In genomic region chr2:134074619-134075018, GRCh38 we compare ENCODE assay signal across 16 cellular contexts.
DNase-seq lines count a peak whose midpoint lies in the region; ATAC-seq and TF ChIP-seq lines count a peak whose summit lies in the region.
"Had no signal": no experiment of that assay in that cellular context is flagged by ENCODE, and none has a peak within 500 bp of the region (broad histone marks: within the 10 kb centered on the region; RNA-seq: fewer than 3 reads in every experiment).

No MANE protein-coding gene starts in this region.

- H3K27ac Mint-ChIP-seq in glutamatergic neuron (ENCODE audit: unreplicated experiment) (no peak overlapping the region), WTC11 (no peak overlapping the region)
- H3K27ac Mint-ChIP-seq: CD14-positive monocyte; CD8-positive, alpha-beta T cell; GM23338 had no signal

- H3K9me3 Mint-ChIP-seq in glutamatergic neuron (ENCODE audit: unreplicated experiment) (peaks cover 11% of the 10 kb centered on the region), WTC11 (peaks cover 8% of the 10 kb centered on the region)
- H3K9me3 Mint-ChIP-seq: CD8-positive, alpha-beta T cell had no signal

- H3K27me3 Mint-ChIP-seq in glutamatergic neuron (ENCODE audit: unreplicated experiment) (peaks cover 2% of the 10 kb centered on the region), WTC11 (ENCODE audit: low read depth) (no peaks in the 10 kb centered on the region; the same call in 1 of the 2 replicates)

- in situ Hi-C loops in KBM-7 (cut with MboI; ENCODE audit: low pct_unique_long_range_greater_than_20kb, low sequenced_read_pairs), result loop anchor here (25.0 kb wide), 1 partner anchor 87 kb away; no protein-coding TSS in a partner anchor

- H3K36me3 Mint-ChIP-seq in glutamatergic neuron (ENCODE audit: unreplicated experiment) (peaks cover 9% of the 10 kb centered on the region), WTC11 (no peaks in the 10 kb centered on the region)
- H3K36me3 Mint-ChIP-seq: CD14-positive monocyte; CD8-positive, alpha-beta T cell had no signal

- POLR2A ChIA-PET in WTC11 (lab: Charles Lee), result no interaction called here

- DNase-seq in HT1080 (ENCODE audit: low read depth) (peak; percentile 24), SW480 (ENCODE audit: low spot score) (peak; percentile 95), epidermal melanocyte (ENCODE audit: insufficient read length, low spot score) (peak; percentile 36), glutamatergic neuron (no peak), KBM-7 (no peak), WTC11 (ENCODE audit: low spot score) (no peak)
- DNase-seq: BE2C; Caco-2; CD8-positive, alpha-beta T cell; DND-41; GF-D8 had no signal

- TF ChIP-seq CTCF in glutamatergic neuron (IDR thresholded peaks at IDR 0.05; ENCODE audit: partially characterized antibody, unreplicated experiment) (no peak), WTC11 (IDR thresholded peaks at IDR 0.05) (no peak)

- CTCF ChIA-PET in WTC11 (lab: Charles Lee), result interaction anchor here (1.1 kb wide), 1 partner anchor 12 kb away, joined by 3 read pairs; no protein-coding TSS in a partner anchor

- H3K4me1 Mint-ChIP-seq in glutamatergic neuron (ENCODE audit: low read depth, unreplicated experiment) (peaks cover 1% of the 10 kb centered on the region), WTC11 (peaks cover 6% of the 10 kb centered on the region)
- H3K4me1 Mint-ChIP-seq: CD14-positive monocyte, GM23338 had no signal

- no peak overlapping the region for H3K4me3 Mint-ChIP-seq in glutamatergic neuron (ENCODE audit: unreplicated experiment)
- H3K4me3 Mint-ChIP-seq in WTC11, result no peak overlapping the region
- H3K4me3 Mint-ChIP-seq: CD14-positive monocyte; CD8-positive, alpha-beta T cell; GM23338 had no signal

- ATAC-seq in GM18873 (IDR thresholded peaks at IDR 0.05; ENCODE audit: low FRiP score, unreplicated experiment) (no peak), WTC11 (no peak)
- ATAC-seq: A549; CD8-positive, alpha-beta T cell; GM23338; HepG2 had no signal

TF ChIP-seq in WTC11, 78 proteins besides CTCF, POLR2A, EP300 and RAD21:
- TF ChIP-seq NFE2L1 (CRISPR knock-in tag; IDR thresholded peaks at IDR 0.05) (no peak), USF1 (CRISPR knock-in tag; IDR thresholded peaks at IDR 0.05) (no peak), HMGXB4 (CRISPR knock-in tag; IDR thresholded peaks at IDR 0.05) (no peak), FOXP1 (CRISPR knock-in tag; IDR thresholded peaks at IDR 0.05; ENCODE audit: borderline replicate concordance) (no peak), STAT6 (CRISPR knock-in tag; conservative IDR thresholded peaks at IDR 0.05; ENCODE audit: low read depth) (no peak)

Comparison
In these comparisons a context has a peak if more than half of its experiments do, and no peak if none do; other contexts are left out.
1. DNase-seq: peak in HT1080 (single experiment), SW480 (single experiment) and epidermal melanocyte (single experiment); none in glutamatergic neuron (single experiment), KBM-7 (single experiment) and WTC11 (single experiment).